8 cellular contexts compared by ENCODE assay signal in genomic region chr4:780730-781492, GRCh38. TPM values are rescaled to one million over a fixed set of nuclear protein-coding genes. Genes with fewer than 3 reads are reported as not detected.
DNase-seq lines count a peak whose midpoint lies in the region; ATAC-seq, FAIRE-seq and TF ChIP-seq lines count a peak whose summit lies in the region.

No MANE protein-coding gene starts in this region.

- WGBS in GM12878 (ENCODE audit: insufficient coverage, insufficient replicate concordance, low lambda C conversion rate, missing lambda C conversion rate): 5% methylated on average over 38 of the region's 38 CpGs
- 2% methylated on average over 34 to 36 of the region's 38 CpGs for WGBS in lower leg skin, 2 donors
- WGBS in urinary bladder: 4% methylated on average over 38 of the region's 38 CpGs

- no peak for DNase-seq in GM06990 (ENCODE audit: extremely low read depth, insufficient read length)
- no peak for DNase-seq in GM12878 (ENCODE audit: low read depth, low spot score)
- peak in 1 of 2 donors; percentile 87 for DNase-seq in lower leg skin (ENCODE audit: low spot score in 2 of 2)
- no peak for DNase-seq in NCI-H2029 (lab: John Stamatoyannopoulos, UW)
- no peak for DNase-seq in SIG-M5 treated with dmso at 0.1 percent for 504 hours (lab: John Stamatoyannopoulos, UW; ENCODE audit: unreplicated experiment)

- H2AFZ ChIP-seq in GM12878 (ENCODE audit: control insufficient read depth, low read depth, low read length): peak overlapping the region; percentile 66

- RAD21 ChIA-PET in GM12878 (lab: Charles Lee; ENCODE audit: unreplicated experiment): interaction anchor here (0.6 to 1.4 kb wide), 2 partner anchors 206 to 1146 kb away, joined by 3 to 5 read pairs; partner anchors contain the start of gene IDUA

- FAIRE-seq in GM12878 (lab: Jason Lieb, UNC): no peak

- H3K36me3 ChIP-seq in GM06990 (ENCODE audit: control insufficient read depth, insufficient read depth, low read length) (peaks cover 12% of the 10 kb centered on the region), GM12878 (ENCODE audit: control insufficient read depth in 2 of 2, insufficient read depth in 2 of 2, low read length in 1 of 2) (peaks cover 0 to 33% of the 10 kb centered on the region in 2 experiments; a peak in 3 of 4 replicates), urinary bladder (ENCODE audit: insufficient read depth) (no peaks in the 10 kb centered on the region)

- CTCF ChIA-PET in GM12878 (lab: Yijun Ruan, JAX): interaction anchor here (1.0 to 1.2 kb wide), 4 partner anchors 38 to 206 kb away, joined by 3 to 4 read pairs (median 3); partner anchors contain the start of gene IDUA

- TF ChIP-seq POLR2A in GM12878 (IDR thresholded peaks at IDR 0.05; ENCODE audit: low read depth, low read length) (0 out of 2 replicates have a peak, but pooled peaks have one; percentile 73), lower leg skin (IDR thresholded peaks at IDR 0.05) (no peak)

- H3K4me1 ChIP-seq in GM12878 (ENCODE audit: control insufficient read depth, insufficient read depth, low read length) (peaks cover 11% of the 10 kb centered on the region), urinary bladder (ENCODE audit: insufficient read depth) (peaks cover 1% of the 10 kb centered on the region)

- no peaks in the 10 kb centered on the region; the same call in 2 of the 3 replicates for H3K9me3 ChIP-seq in GM12878 (replicated peaks; ENCODE audit: control insufficient read depth, insufficient read depth, low read length)

- ATAC-seq in HG03196 (IDR thresholded peaks at IDR 0.05; ENCODE audit: unreplicated experiment): peak; percentile 2
- ATAC-seq in GM12878: peak; percentile 4
- no peak for ATAC-seq in GM18520 (IDR thresholded peaks at IDR 0.05; ENCODE audit: unreplicated experiment)

- in situ Hi-C loops in GM12878 (cut with MboI): no loop called here

- SMC1A ChIA-PET in GM12878 (lab: Charles Lee; ENCODE audit: uncharacterized antibody, unreplicated experiment): interaction anchor here (1.0 kb wide), 1 partner anchor 105 kb away, joined by 3 read pairs; no protein-coding TSS in a partner anchor

- POLR2A ChIA-PET in GM12878 (lab: Charles Lee): interaction anchor here (0.6 to 1.9 kb wide), 7 partner anchors 23 to 509 kb away, joined by 3 to 7 read pairs (median 6); partner anchors contain the start of genes GAK and TMEM175

- H3K9ac ChIP-seq in GM12878 (ENCODE audit: control insufficient read depth, insufficient read depth, low read length): peak overlapping the region; percentile 100

- H3K27ac ChIP-seq in GM12878 (ENCODE audit: control insufficient read depth, insufficient read depth): peak overlapping the region; percentile 96
- peak overlapping the region; percentile 63 for H3K27ac ChIP-seq in urinary bladder (ENCODE audit: low read depth)

- no peak for TF ChIP-seq RAD21 in GM12878 (IDR thresholded peaks at IDR 0.05; ENCODE audit: insufficient read depth, low read depth, low read length)

- TF ChIP-seq CTCF in GM06990 (IDR thresholded peaks at IDR 0.05; ENCODE audit: insufficient read depth, low read length, poor library complexity, severe bottlenecking): no peak
- TF ChIP-seq CTCF in GM12878 (IDR thresholded peaks at IDR 0.05 in 2 of 3, conservative IDR thresholded peaks at IDR 0.05 in 1 of 3; ENCODE audit: control insufficient read depth in 2 of 3, extremely low read depth in 1 of 3, insufficient read depth in 1 of 3, low read depth in 3 of 3, low read length in 3 of 3): no peak
- TF ChIP-seq CTCF in lower leg skin (IDR thresholded peaks at IDR 0.05): no peak

- H3K4me3 ChIP-seq in GM06990 (replicated peaks; ENCODE audit: low read depth, low read length) (peak overlapping the region; percentile 100), GM12878 (peak overlapping the region; percentile 92), lower leg skin (ENCODE audit: low read depth, poor library complexity, severe bottlenecking) (peak overlapping the region; percentile 100), urinary bladder (ENCODE audit: low read depth, low read length) (peak overlapping the region; percentile 88)

- H3K79me2 ChIP-seq in GM12878 (ENCODE audit: control insufficient read depth, insufficient read depth, low read length): peaks cover 45% of the 10 kb centered on the region

- no TSS peak for BruUV-seq in GM12878 (replicated peaks; lab: Mats Ljungman, UMichigan)

- no peak for TF ChIP-seq EP300 in GM12878 (IDR thresholded peaks at IDR 0.05; ENCODE audit: borderline replicate concordance in 1 of 2, control insufficient read depth in 1 of 2, low read depth in 2 of 2, low read length in 2 of 2)

- peak overlapping the region; percentile 90 for H3K4me2 ChIP-seq in GM12878 (ENCODE audit: control insufficient read depth, insufficient read depth)

- intact Hi-C loops in GM12878 (cut with micrococcal nuclease; ENCODE audit: unreplicated experiment): loop anchor here (5.0 kb wide), 1 partner anchor 141 kb away; no protein-coding TSS in a partner anchor
- intact Hi-C loops in lower leg skin (cut with DNase I; ENCODE audit: low total_unique reads): no loop called here

- no peaks in the 10 kb centered on the region for H3K27me3 ChIP-seq in GM06990 (replicated peaks; ENCODE audit: control insufficient read depth, insufficient read depth, low read length)
- peaks cover 0 to 3% of the 10 kb centered on the region in 2 experiments; a peak in 1 of 4 replicates for H3K27me3 ChIP-seq in GM12878 (replicated peaks in 1 of 2; ENCODE audit: control insufficient read depth in 2 of 2, insufficient read depth in 2 of 2, low read length in 1 of 2)

- no peaks in the 10 kb centered on the region for H4K20me1 ChIP-seq in GM12878 (ENCODE audit: control insufficient read depth, insufficient read depth)

TF ChIP-seq in GM12878, 131 proteins besides CTCF, POLR2A, EP300 and RAD21:
- TF ChIP-seq LARP7 (IDR thresholded peaks at IDR 0.05): no peak
- TF ChIP-seq CUX1 (IDR thresholded peaks at IDR 0.05; ENCODE audit: insufficient replicate concordance, low read depth, low read length): no peak
- TF ChIP-seq RBBP5 (conservative IDR thresholded peaks at IDR 0.05): no peak
- TF ChIP-seq DPF2 (IDR thresholded peaks at IDR 0.05): 0 out of 2 replicates have a peak, but pooled peaks have one; percentile 22
- TF ChIP-seq KDM1A (IDR thresholded peaks at IDR 0.05; ENCODE audit: borderline replicate concordance): no peak
- no peak for TF ChIP-seq FOS (IDR thresholded peaks at IDR 0.05; ENCODE audit: borderline replicate concordance, extremely low read depth, insufficient read length)

RNA-seq across cellular contexts. Expression of gene CPLX1, which starts 45.0 kb away (rescaled TPM):
- total RNA-seq in GM12878 (2013; cell fraction: nucleolus; rRNA removed): 0.25 TPM in 1 of 2 replicates, not detected in the other
- 0.16 TPM in 1 of 2 replicates, not detected in the other for total RNA-seq in GM12878 (2014; rRNA removed)
- 0.09 TPM in 1 of 2 replicates, not detected in the other for total RNA-seq in GM12878 (2014; rRNA removed; fragmentation: Illumina TruSeq; extraction: Trizol)
- total RNA-seq in GM12878 (2021): 1.2 and 2.2 TPM in 2 replicates
- polyA plus RNA-seq in GM12878 (2011; ENCODE audit: low read depth): 0.10 TPM
- not detected in 2 replicates for polyA plus RNA-seq in GM12878 (2011; rRNA removed)
- polyA plus RNA-seq in GM12878 (2011; cell fraction: cytosol; rRNA removed): 0.06 TPM in 1 of 2 replicates, not detected in the other
- polyA plus RNA-seq in GM12878 (2011; cell fraction: nucleus; rRNA removed): 0.12 and 0.46 TPM in 2 replicates
- polyA plus RNA-seq in GM12878 (2012): 0.88 and 2.1 TPM in 2 replicates
- 0.04 TPM in 1 of 2 replicates, not detected in the other for polyA plus RNA-seq in GM12878 (2014; fragmentation: Illumina TruSeq; extraction: Trizol)
- not detected for polyA plus RNA-seq in GM12878 (2014; fragmentation: Nextera tagmentation; extraction: Ambion mirVana)
- 0.28 and 0.57 TPM in 2 replicates for polyA plus RNA-seq in GM12878 (2014; rRNA removed)
- under 1 TPM in 1 of 2 experiments, not detected in 1; 0.13 TPM for polyA plus RNA-seq in GM12878 (2016; fragmentation: Nextera tagmentation; extraction: Ambion mirVana)
- not detected in 2 replicates for polyA minus RNA-seq in GM12878 (2011; rRNA and poly(A)+ RNA removed)
- polyA minus RNA-seq in GM12878 (2011; cell fraction: cytosol; rRNA and poly(A)+ RNA removed): not detected in 2 replicates
- polyA minus RNA-seq in GM12878 (2011; cell fraction: nucleus; rRNA and poly(A)+ RNA removed): not detected in 2 replicates
- under 1 TPM in 3 of 4 donors, not detected in 1; 0.12 to 0.34 (median 0.13) TPM for total RNA-seq in lower leg skin
- 0.48 TPM for total RNA-seq in urinary bladder
- 3.6 TPM for polyA plus RNA-seq in urinary bladder
